ENCODE assay signal across 10 cellular contexts in genomic region chr20:38043512-38044300, GRCh38. TPM values are rescaled to one million over a fixed set of nuclear protein-coding genes. Genes with fewer than 3 reads are reported as not detected.
DNase-seq lines count a peak whose midpoint lies in the region; TF ChIP-seq lines count a peak whose summit lies in the region.
"Had no signal": no experiment of that assay in that cellular context is flagged by ENCODE, and none has a peak within 500 bp of the region (broad histone marks: within the 10 kb centered on the region; RNA-seq: fewer than 3 reads in every experiment).

No MANE protein-coding gene starts in this region.

- H3K4me1 Mint-ChIP-seq in neural progenitor cell, result peaks cover 2% of the 10 kb centered on the region

- H3K4me2 ChIP-seq in neural progenitor cell, result no peak overlapping the region

- H3K27ac Mint-ChIP-seq in neural progenitor cell, result no peak overlapping the region

- no peak overlapping the region for H2AFZ ChIP-seq in neural progenitor cell (replicated peaks)

- no peak for TF ChIP-seq EP300 in transverse colon (IDR thresholded peaks at IDR 0.05; ENCODE audit: low read depth)

- H3K27ac ChIP-seq in neural progenitor cell (no peak overlapping the region), transverse colon (no peak overlapping the region)

- H3K9me3 ChIP-seq in neural progenitor cell (ENCODE audit: low read depth) (no peaks in the 10 kb centered on the region), transverse colon (no peaks in the 10 kb centered on the region)

- H3K27me3 ChIP-seq in neural progenitor cell, result no peaks in the 10 kb centered on the region
- no peaks in the 10 kb centered on the region for H3K27me3 ChIP-seq in transverse colon

- no peak overlapping the region for H3K9ac ChIP-seq in neural progenitor cell

- intact Hi-C loops in transverse colon (cut with DNase I; ENCODE audit: low total_unique reads), result no loop called here

- no peaks in the 10 kb centered on the region for H3K27me3 Mint-ChIP-seq in neural progenitor cell (ENCODE audit: insufficient read depth, low read depth)

- 85 to 91% methylated on average over 6 to 10 of the region's 10 CpGs for WGBS in transverse colon (ENCODE audit: low coverage in 1 of 2), 2 donors

- peaks cover 3% of the 10 kb centered on the region for H3K4me1 ChIP-seq in neural progenitor cell
- H3K4me1 ChIP-seq in transverse colon, result no peaks in the 10 kb centered on the region

- no peaks in the 10 kb centered on the region for H3F3A ChIP-seq in neural progenitor cell (ENCODE audit: low read depth)

- H3K79me2 ChIP-seq in neural progenitor cell (ENCODE audit: low read depth), result peaks cover 89% of the 10 kb centered on the region

- no peak overlapping the region for H3K4me3 Mint-ChIP-seq in neural progenitor cell

- no peak overlapping the region for H3K4me3 ChIP-seq in AG09309 (ENCODE audit: control insufficient read depth, low read depth, low read length)
- no peak overlapping the region for H3K4me3 ChIP-seq in astrocyte of the spinal cord (ENCODE audit: low read depth, low read length)
- H3K4me3 ChIP-seq in neural progenitor cell, result no peak overlapping the region
- no peak overlapping the region for H3K4me3 ChIP-seq in transverse colon

- TF ChIP-seq POLR2A in transverse colon (IDR thresholded peaks at IDR 0.05), result no peak

- TF ChIP-seq CTCF in AG09309 (IDR thresholded peaks at IDR 0.05; ENCODE audit: control insufficient read depth, insufficient read depth, low read depth, low read length, missing control alignments) (peak; percentile 34), astrocyte of the spinal cord (IDR thresholded peaks at IDR 0.05; ENCODE audit: low read depth, low read length) (no peak), neural progenitor cell (IDR thresholded peaks at IDR 0.05) (no peak), transverse colon (IDR thresholded peaks at IDR 0.05) (no peak)

- in situ Hi-C loops in astrocyte of the spinal cord (cut with HindIII; ENCODE audit: low sequenced_read_pairs), result no loop called here
- in situ Hi-C loops in transverse colon (cut with MboI; ENCODE audit: low pct_ligation_motif_present in 1 of 4, low pct_unique_long_range_greater_than_20kb in 1 of 4, low sequenced_read_pairs in 3 of 4), result no loop called here

- H4K20me1 ChIP-seq in neural progenitor cell (ENCODE audit: low read depth), result peaks cover 55% of the 10 kb centered on the region

- DNase-seq in AG09309 (ENCODE audit: low read depth) (peak; percentile 62), M059J (ENCODE audit: low read depth) (peak; percentile 95), astrocyte of the spinal cord (ENCODE audit: low read depth, low spot score) (peak; percentile 78), myocyte (ENCODE audit: low read depth) (peak; percentile 88), NCI-H187 (lab: John Stamatoyannopoulos, UW) (no peak), neural progenitor cell (ENCODE audit: low spot score) (no peak), mesenteric fat pad (ENCODE audit: low spot score) (no peak), transverse colon (no peak)
- DNase-seq: GF-D8, OCI-M1 had no signal

- peaks cover 14% of the 10 kb centered on the region for H3K36me3 Mint-ChIP-seq in neural progenitor cell

- H3K36me3 ChIP-seq in neural progenitor cell (peaks cover 9% of the 10 kb centered on the region), transverse colon (peaks cover 0 to 35% (median 5%) of the 10 kb centered on the region in 4 donors)

- no peaks in the 10 kb centered on the region for H3K9me3 Mint-ChIP-seq in neural progenitor cell

RNA-seq across cellular contexts. Expression of gene RPRD1B, which starts 10.2 kb away (rescaled TPM):
- 22.8 and 35.5 TPM in 2 replicates for total RNA-seq in M059J (2014; rRNA removed; shearing (Covaris generic))
- total RNA-seq in myocyte, result 24.2 and 24.3 TPM in 2 replicates
- polyA plus RNA-seq in myocyte (2012), result 15.0 TPM
- 21.6 and 37.7 TPM in 2 replicates for total RNA-seq in neural progenitor cell (ENCODE audit: low replicate concordance)
- 24.4 TPM for total RNA-seq in mesenteric fat pad
- total RNA-seq in transverse colon, result 10 to 100 TPM; 16.5 to 35.9 (median 21.0) TPM

RNA-seq across cellular contexts. Expression of gene TTI1, which starts 10.4 kb away (rescaled TPM):
- total RNA-seq in M059J (2014; rRNA removed; shearing (Covaris generic)), result 24.2 and 40.3 TPM in 2 replicates
- total RNA-seq in myocyte (20.0 and 21.8 TPM in 2 replicates), neural progenitor cell (ENCODE audit: low replicate concordance) (52.1 and 55.9 TPM in 2 replicates), mesenteric fat pad (10.9 TPM), transverse colon (10 to 100 TPM in 2 of 4 donors, 1 to 10 TPM in 2; 4.5 to 19.5 (median 9.4) TPM)
- polyA plus RNA-seq in myocyte (2012), result 10.2 TPM

Comparison
In these comparisons a context has a peak if more than half of its experiments do, and no peak if none do; other contexts are left out.
1. DNase-seq: peak in AG09309 (single experiment), M059J (single experiment), astrocyte of the spinal cord (single experiment) and myocyte (single experiment); none in NCI-H187 (0 of 2), neural progenitor cell (single experiment), mesenteric fat pad (single experiment) and transverse colon (single experiment).